11 cellular contexts compared by ENCODE assay signal in genomic region chr7:117949232-117949631, GRCh38.
A peak's percentile ranks its signal among the peaks of the same experiment; 100 is the strongest.
DNase-seq lines count a peak whose midpoint lies in the region; ATAC-seq and TF ChIP-seq lines count a peak whose summit lies in the region.
"Had no signal": no experiment of that assay in that cellular context is flagged by ENCODE, and none has a peak within 500 bp of the region (broad histone marks: within the 10 kb centered on the region; RNA-seq: fewer than 3 reads in every experiment).

No MANE protein-coding gene starts in this region.

- no peak overlapping the region for H3K4me3 ChIP-seq in mammary epithelial cell (replicated peaks in 1 of 3; ENCODE audit: insufficient read depth in 1 of 3, low read depth in 2 of 3, low read length in 3 of 3)
- H3K4me3 ChIP-seq in retinal pigment epithelial cell (ENCODE audit: low read length): no peak overlapping the region

- no TSS peak for BruUV-seq in mammary epithelial cell (replicated peaks; lab: Mats Ljungman, UMichigan)

- H3K9ac ChIP-seq in mammary epithelial cell (ENCODE audit: insufficient read depth, low read length): no peak overlapping the region

- CTCF ChIA-PET in mammary epithelial cell (lab: Charles Lee; ENCODE audit: low non-redundant PET): interaction anchor here (0.6 kb wide), 1 partner anchor 57 kb away, joined by 3 read pairs; no protein-coding TSS in a partner anchor

- peak; percentile 24 for DNase-seq in NCI-H187 treated with DMSO at 0.1 percent for 48 hours (lab: John Stamatoyannopoulos, UW)
- no peak for DNase-seq in NCI-H187 (lab: John Stamatoyannopoulos, UW)
- peak; percentile 9 for DNase-seq in LHCN-M2 (ENCODE audit: low read depth)
- DNase-seq in mammary epithelial cell: peak; percentile 67
- DNase-seq in retinal pigment epithelial cell (ENCODE audit: low read depth): no peak
- DNase-seq in SW 1271 (lab: John Stamatoyannopoulos, UW): no peak
- DNase-seq in HuH-7 (ENCODE audit: low spot score): no peak
- DNase-seq: activated CD4-positive, alpha-beta T cell treated with anti-CD3 and anti-CD28 coated beads, Interleukin-2, amount 10 ng/mL, durations not matched to agents 7 days and 5 days; NCI-H2171; T-cell had no signal

- no peaks in the 10 kb centered on the region for H3K36me3 ChIP-seq in mammary epithelial cell (ENCODE audit: insufficient read depth, low read length)

- no peak for TF ChIP-seq POLR2A in GM18505 (IDR thresholded peaks at IDR 0.05; ENCODE audit: borderline replicate concordance, extremely low read depth, insufficient read depth, insufficient read length)

- H2AFZ ChIP-seq in mammary epithelial cell (ENCODE audit: low read depth, low read length): no peak overlapping the region

- no peak overlapping the region for H3K4me2 ChIP-seq in mammary epithelial cell (ENCODE audit: insufficient read depth, low read depth, low read length)

- H3K27ac ChIP-seq in mammary epithelial cell (ENCODE audit: insufficient read depth, low read depth, low read length): peak overlapping the region; percentile 7

- in situ Hi-C loops in mammary epithelial cell (cut with MboI; ENCODE audit: low sequenced_read_pairs in 2 of 2): no loop called here

- ATAC-seq in GM18505 (IDR thresholded peaks at IDR 0.05; ENCODE audit: unreplicated experiment): no peak
- ATAC-seq: T-cell had no signal

- H3K4me1 ChIP-seq in mammary epithelial cell (ENCODE audit: insufficient read depth, low read length): peaks cover 50% of the 10 kb centered on the region

- H3K27me3 ChIP-seq in mammary epithelial cell (ENCODE audit: insufficient read depth, low read length): no peaks in the 10 kb centered on the region

- TF ChIP-seq CTCF in mammary epithelial cell (conservative IDR thresholded peaks at IDR 0.05 in 1 of 2, IDR thresholded peaks at IDR 0.05 in 1 of 2; ENCODE audit: extremely low read depth in 1 of 2, insufficient read depth in 1 of 2, low read depth in 1 of 2, low read length in 2 of 2): peak; percentile 39 to 46
- TF ChIP-seq CTCF in retinal pigment epithelial cell (conservative IDR thresholded peaks at IDR 0.05; ENCODE audit: low read depth, low read length): peak; percentile 39

- 0% methylated on average over 1 of the region's 1 CpG for WGBS in mammary epithelial cell (ENCODE audit: low coverage, missing lambda C conversion rate)

- H3K9me3 ChIP-seq in mammary epithelial cell (replicated peaks; ENCODE audit: insufficient read depth, low read length): no peaks in the 10 kb centered on the region

- no peaks in the 10 kb centered on the region for H3K79me2 ChIP-seq in mammary epithelial cell (ENCODE audit: insufficient read depth, low read length)

- dilution Hi-C loops in mammary epithelial cell (cut with HindIII; ENCODE audit: low sequenced_read_pairs): no loop called here

- H4K20me1 ChIP-seq in mammary epithelial cell (ENCODE audit: insufficient read depth, low read length): no peaks in the 10 kb centered on the region

- intact Hi-C loops in mammary epithelial cell (cut with micrococcal nuclease): no loop called here

Comparison
In these comparisons a context has a peak if more than half of its experiments do, and no peak if none do; other contexts are left out.
1. DNase-seq: peak in NCI-H187 treated with DMSO at 0.1 percent for 48 hours (single experiment), LHCN-M2 (single experiment) and mammary epithelial cell (single experiment); none in NCI-H187 (0 of 2), retinal pigment epithelial cell (single experiment), SW 1271 (0 of 2) and HuH-7 (single experiment).